Comparison of ENCODE assay signal across 1 cellular context in the genomic region with DNA sequence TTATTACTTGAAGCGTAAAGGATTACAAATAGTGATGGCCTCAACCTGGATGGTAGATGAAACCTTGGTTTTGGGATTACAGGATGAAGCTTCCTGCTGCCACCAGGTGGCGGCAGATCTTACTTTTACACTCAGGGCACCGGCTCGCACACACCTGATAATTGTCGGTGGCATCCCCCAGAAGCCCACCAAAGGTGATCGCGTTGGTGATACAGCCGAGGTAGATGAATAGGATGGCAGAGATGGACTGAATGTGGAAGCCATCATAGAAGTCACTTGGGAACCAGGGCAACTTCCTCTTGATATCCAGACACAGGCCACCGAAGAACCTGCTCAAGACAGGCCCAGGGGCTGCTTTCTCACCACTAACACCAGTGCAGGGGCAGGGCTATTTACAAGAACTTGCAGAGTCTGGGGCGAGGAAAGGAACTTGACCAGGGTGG.
TF ChIP-seq lines count a peak whose summit lies in the region.

No MANE protein-coding gene starts in this region.

TF ChIP-seq in HepG2, 621 proteins besides CTCF, POLR2A, EP300 and RAD21 (continued from another document):
- TF ChIP-seq, protein P1, sequence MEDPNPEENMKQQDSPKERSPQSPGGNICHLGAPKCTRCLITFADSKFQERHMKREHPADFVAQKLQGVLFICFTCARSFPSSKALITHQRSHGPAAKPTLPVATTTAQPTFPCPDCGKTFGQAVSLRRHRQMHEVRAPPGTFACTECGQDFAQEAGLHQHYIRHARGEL (CRISPR knock-in tag; IDR thresholded peaks at IDR 0.05): peak; percentile 50; the same call in 1 of the 2 replicates
- TF ChIP-seq, protein P2, sequence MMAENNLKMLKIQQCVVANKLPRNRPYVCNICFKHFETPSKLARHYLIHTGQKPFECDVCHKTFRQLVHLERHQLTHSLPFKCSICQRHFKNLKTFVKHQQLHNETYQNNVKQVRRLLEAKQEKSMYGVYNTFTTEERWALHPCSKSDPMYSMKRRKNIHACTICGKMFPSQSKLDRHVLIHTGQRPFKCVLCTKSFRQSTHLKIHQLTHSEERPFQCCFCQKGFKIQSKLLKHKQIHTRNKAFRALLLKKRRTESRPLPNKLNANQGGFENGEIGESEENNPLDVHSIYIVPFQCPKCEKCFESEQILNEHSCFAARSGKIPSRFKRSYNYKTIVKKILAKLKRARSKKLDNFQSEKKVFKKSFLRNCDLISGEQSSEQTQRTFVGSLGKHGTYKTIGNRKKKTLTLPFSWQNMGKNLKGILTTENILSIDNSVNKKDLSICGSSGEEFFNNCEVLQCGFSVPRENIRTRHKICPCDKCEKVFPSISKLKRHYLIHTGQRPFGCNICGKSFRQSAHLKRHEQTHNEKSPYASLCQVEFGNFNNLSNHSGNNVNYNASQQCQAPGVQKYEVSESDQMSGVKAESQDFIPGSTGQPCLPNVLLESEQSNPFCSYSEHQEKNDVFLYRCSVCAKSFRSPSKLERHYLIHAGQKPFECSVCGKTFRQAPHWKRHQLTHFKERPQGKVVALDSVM (CRISPR knock-in tag; IDR thresholded peaks at IDR 0.05): no peak
- no peak for TF ChIP-seq BRD4 (CRISPR knock-in tag; IDR thresholded peaks at IDR 0.05)
- TF ChIP-seq MAFK (conservative IDR thresholded peaks at IDR 0.05 in 1 of 2, IDR thresholded peaks at IDR 0.05 in 1 of 2; ENCODE audit: low read length in 2 of 2): no peak
- no peak for TF ChIP-seq NKX3-1 (CRISPR knock-in tag; IDR thresholded peaks at IDR 0.05)
- TF ChIP-seq STAG1 (CRISPR knock-in tag; IDR thresholded peaks at IDR 0.05): peak; percentile 82
- TF ChIP-seq ZNF598 (CRISPR knock-in tag; IDR thresholded peaks at IDR 0.05; ENCODE audit: borderline replicate concordance): no peak
- TF ChIP-seq, protein P3, sequence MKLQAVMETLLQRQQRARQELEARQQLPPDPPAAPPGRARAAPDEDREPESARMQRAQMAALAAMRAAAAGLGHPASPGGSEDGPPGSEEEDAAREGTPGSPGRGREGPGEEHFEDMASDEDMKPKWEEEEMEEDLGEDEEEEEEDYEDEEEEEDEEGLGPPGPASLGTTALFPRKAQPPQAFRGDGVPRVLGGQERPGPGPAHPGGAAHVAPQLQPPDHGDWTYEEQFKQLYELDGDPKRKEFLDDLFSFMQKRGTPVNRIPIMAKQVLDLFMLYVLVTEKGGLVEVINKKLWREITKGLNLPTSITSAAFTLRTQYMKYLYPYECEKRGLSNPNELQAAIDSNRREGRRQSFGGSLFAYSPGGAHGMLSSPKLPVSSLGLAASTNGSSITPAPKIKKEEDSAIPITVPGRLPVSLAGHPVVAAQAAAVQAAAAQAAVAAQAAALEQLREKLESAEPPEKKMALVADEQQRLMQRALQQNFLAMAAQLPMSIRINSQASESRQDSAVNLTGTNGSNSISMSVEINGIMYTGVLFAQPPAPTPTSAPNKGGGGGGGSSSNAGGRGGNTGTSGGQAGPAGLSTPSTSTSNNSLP (IDR thresholded peaks at IDR 0.05; ENCODE audit: low read depth, low read length): 0 out of 2 replicates have a peak, but pooled peaks have one; percentile 16
- TF ChIP-seq, protein P4, sequence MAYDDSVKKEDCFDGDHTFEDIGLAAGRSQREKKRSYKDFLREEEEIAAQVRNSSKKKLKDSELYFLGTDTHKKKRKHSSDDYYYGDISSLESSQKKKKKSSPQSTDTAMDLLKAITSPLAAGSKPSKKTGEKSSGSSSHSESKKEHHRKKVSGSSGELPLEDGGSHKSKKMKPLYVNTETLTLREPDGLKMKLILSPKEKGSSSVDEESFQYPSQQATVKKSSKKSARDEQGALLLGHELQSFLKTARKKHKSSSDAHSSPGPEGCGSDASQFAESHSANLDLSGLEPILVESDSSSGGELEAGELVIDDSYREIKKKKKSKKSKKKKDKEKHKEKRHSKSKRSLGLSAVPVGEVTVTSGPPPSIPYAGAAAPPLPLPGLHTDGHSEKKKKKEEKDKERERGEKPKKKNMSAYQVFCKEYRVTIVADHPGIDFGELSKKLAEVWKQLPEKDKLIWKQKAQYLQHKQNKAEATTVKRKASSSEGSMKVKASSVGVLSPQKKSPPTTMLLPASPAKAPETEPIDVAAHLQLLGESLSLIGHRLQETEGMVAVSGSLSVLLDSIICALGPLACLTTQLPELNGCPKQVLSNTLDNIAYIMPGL (CRISPR knock-in tag; IDR thresholded peaks at IDR 0.05; ENCODE audit: borderline replicate concordance in 1 of 2, low read depth in 1 of 2): 0 out of 4 replicates have a peak, but pooled peaks of 1 of the 2 experiments have one; percentile 35
- 0 out of 2 replicates have a peak, but pooled peaks have one; percentile 25 for TF ChIP-seq GABPB1 (CRISPR knock-in tag; IDR thresholded peaks at IDR 0.05)
- TF ChIP-seq, protein P5, sequence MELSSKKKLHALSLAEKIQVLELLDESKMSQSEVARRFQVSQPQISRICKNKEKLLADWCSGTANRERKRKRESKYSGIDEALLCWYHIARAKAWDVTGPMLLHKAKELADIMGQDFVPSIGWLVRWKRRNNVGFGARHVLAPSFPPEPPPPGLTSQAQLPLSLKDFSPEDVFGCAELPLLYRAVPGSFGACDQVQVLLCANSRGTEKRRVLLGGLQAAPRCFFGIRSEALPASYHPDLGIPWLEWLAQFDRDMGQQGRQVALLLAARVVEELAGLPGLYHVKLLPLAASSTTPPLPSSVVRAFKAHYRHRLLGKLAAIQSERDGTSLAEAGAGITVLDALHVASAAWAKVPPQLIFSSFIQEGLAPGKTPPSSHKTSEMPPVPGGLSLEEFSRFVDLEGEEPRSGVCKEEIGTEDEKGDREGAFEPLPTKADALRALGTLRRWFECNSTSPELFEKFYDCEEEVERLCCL (CRISPR knock-in tag; IDR thresholded peaks at IDR 0.05; ENCODE audit: borderline replicate concordance): no peak
- TF ChIP-seq KDM4B (CRISPR knock-in tag; IDR thresholded peaks at IDR 0.05): no peak
- no peak for TF ChIP-seq ZFP37 (CRISPR knock-in tag; IDR thresholded peaks at IDR 0.05; ENCODE audit: borderline replicate concordance)
- TF ChIP-seq GPN1 (CRISPR knock-in tag; IDR thresholded peaks at IDR 0.05; ENCODE audit: borderline replicate concordance): no peak
- no peak for TF ChIP-seq ZNF207 (IDR thresholded peaks at IDR 0.05; ENCODE audit: borderline replicate concordance)
- no peak for TF ChIP-seq EED (CRISPR knock-in tag; IDR thresholded peaks at IDR 0.05)
- peak; percentile 87 for TF ChIP-seq SMC3 (IDR thresholded peaks at IDR 0.05; ENCODE audit: low read length)
- TF ChIP-seq ZMAT3 (CRISPR knock-in tag; conservative IDR thresholded peaks at IDR 0.05): no peak
- TF ChIP-seq, protein P6, sequence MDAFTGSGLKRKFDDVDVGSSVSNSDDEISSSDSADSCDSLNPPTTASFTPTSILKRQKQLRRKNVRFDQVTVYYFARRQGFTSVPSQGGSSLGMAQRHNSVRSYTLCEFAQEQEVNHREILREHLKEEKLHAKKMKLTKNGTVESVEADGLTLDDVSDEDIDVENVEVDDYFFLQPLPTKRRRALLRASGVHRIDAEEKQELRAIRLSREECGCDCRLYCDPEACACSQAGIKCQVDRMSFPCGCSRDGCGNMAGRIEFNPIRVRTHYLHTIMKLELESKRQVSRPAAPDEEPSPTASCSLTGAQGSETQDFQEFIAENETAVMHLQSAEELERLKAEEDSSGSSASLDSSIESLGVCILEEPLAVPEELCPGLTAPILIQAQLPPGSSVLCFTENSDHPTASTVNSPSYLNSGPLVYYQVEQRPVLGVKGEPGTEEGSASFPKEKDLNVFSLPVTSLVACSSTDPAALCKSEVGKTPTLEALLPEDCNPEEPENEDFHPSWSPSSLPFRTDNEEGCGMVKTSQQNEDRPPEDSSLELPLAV (CRISPR knock-in tag; conservative IDR thresholded peaks at IDR 0.05; ENCODE audit: low read depth): no peak
- no peak for TF ChIP-seq SIN3B (IDR thresholded peaks at IDR 0.05; ENCODE audit: low read length)
- TF ChIP-seq ZNF33B (CRISPR knock-in tag; IDR thresholded peaks at IDR 0.05): no peak
- TF ChIP-seq ZNF550 (CRISPR knock-in tag; IDR thresholded peaks at IDR 0.05; ENCODE audit: borderline replicate concordance): no peak
